ENCODE assay signal across 1 cellular context in genomic region chr4:24262616-24263015, GRCh38.
TF ChIP-seq lines count a peak whose summit lies in the region.

No MANE protein-coding gene starts in this region.

TF ChIP-seq in GM23338, 12 proteins besides CTCF, POLR2A, EP300 and RAD21 (continued from another document):
- TF ChIP-seq ZNF462 (CRISPR knock-in tag; IDR thresholded peaks at IDR 0.05) (no peak), ZNF331 (CRISPR knock-in tag; IDR thresholded peaks at IDR 0.05; ENCODE audit: low read depth) (no peak)
